Comparison of ENCODE assay signal across 14 cellular contexts in genomic region chr17:57454729-57455062, GRCh38.
A peak's percentile ranks its signal among the peaks of the same experiment; 100 is the strongest.
DNase-seq lines count a peak whose midpoint lies in the region; ATAC-seq and TF ChIP-seq lines count a peak whose summit lies in the region.
"Had no signal": no experiment of that assay in that cellular context is flagged by ENCODE, and none has a peak within 500 bp of the region (broad histone marks: within the 10 kb centered on the region; RNA-seq: fewer than 3 reads in every experiment).

No MANE protein-coding gene starts in this region.

- no peak for TF ChIP-seq CTCF in activated CD8-positive, alpha-beta T cell treated with anti-CD3 and anti-CD28 coated beads for 36 hours (IDR thresholded peaks at IDR 0.05)

- H3K36me3 Mint-ChIP-seq in activated naive CD4-positive, alpha-beta T cell treated with anti-CD3 and anti-CD28 coated beads for 36 hours (ENCODE audit: low read depth), result no peaks in the 10 kb centered on the region
- peaks cover 18% of the 10 kb centered on the region for H3K36me3 Mint-ChIP-seq in activated CD8-positive, alpha-beta T cell treated with anti-CD3 and anti-CD28 coated beads for 36 hours (ENCODE audit: low read depth)

- DNase-seq in activated naive CD4-positive, alpha-beta T cell treated with anti-CD3 and anti-CD28 coated beads for 36 hours, result no peak
- no peak for DNase-seq in activated naive CD4-positive, alpha-beta T cell treated with Interleukin-2 at 50 U/mL for 16 hours
- DNase-seq in activated CD8-positive, alpha-beta T cell treated with anti-CD3 and anti-CD28 coated beads for 36 hours, result no peak
- no peak for DNase-seq in stimulated activated naive CD8-positive, alpha-beta T cell treated with anti-CD3 and anti-CD28 coated beads, Interleukin-15, amount 100 ng/mL, for 72 hours
- DNase-seq in NCI-H345 treated with DMSO at 0.1 percent for 48 hours (lab: John Stamatoyannopoulos, UW; ENCODE audit: unreplicated experiment), result no peak
- DNase-seq in NAMALWA (ENCODE audit: low spot score), result no peak
- DNase-seq in HCEC 1CT, result no peak
- DNase-seq: DMS53; left colon; NCI-H2171 treated with DMSO at 0.1 percent for 48 hours; PC-9; stimulated activated CD4-positive, alpha-beta T cell treated with anti-CD3 and anti-CD28 coated beads, Interleukin-12 subunit alpha, Interleukin-12 subunit beta, amount 100 ng/mL, for 4 hours had no signal

- no peaks in the 10 kb centered on the region for H3K9me3 Mint-ChIP-seq in activated naive CD4-positive, alpha-beta T cell treated with anti-CD3 and anti-CD28 coated beads for 36 hours
- H3K9me3 Mint-ChIP-seq in activated CD8-positive, alpha-beta T cell treated with anti-CD3 and anti-CD28 coated beads for 36 hours, result no peaks in the 10 kb centered on the region
- no peaks in the 10 kb centered on the region for H3K9me3 Mint-ChIP-seq in stimulated activated naive CD8-positive, alpha-beta T cell treated with anti-CD3 and anti-CD28 coated beads, Interleukin-15, amount 100 ng/mL, for 72 hours

- intact Hi-C loops in activated naive CD4-positive, alpha-beta T cell treated with anti-CD3 and anti-CD28 coated beads for 36 hours (cut with micrococcal nuclease), result no loop called here
- intact Hi-C loops in activated CD8-positive, alpha-beta T cell treated with anti-CD3 and anti-CD28 coated beads for 36 hours (cut with micrococcal nuclease), result loop anchor here (5.0 kb wide), 1 partner anchor 148 kb away; no protein-coding TSS in a partner anchor

- H3K4me1 Mint-ChIP-seq in activated naive CD4-positive, alpha-beta T cell treated with anti-CD3 and anti-CD28 coated beads for 36 hours (ENCODE audit: low read depth), result peaks cover 62% of the 10 kb centered on the region
- H3K4me1 Mint-ChIP-seq in activated CD8-positive, alpha-beta T cell treated with anti-CD3 and anti-CD28 coated beads for 36 hours (ENCODE audit: low read depth), result peaks cover 64% of the 10 kb centered on the region
- H3K4me1 Mint-ChIP-seq in stimulated activated naive CD8-positive, alpha-beta T cell treated with anti-CD3 and anti-CD28 coated beads, Interleukin-15, amount 100 ng/mL, for 72 hours, result peaks cover 86% of the 10 kb centered on the region

- POLR2A ChIA-PET in activated CD8-positive, alpha-beta T cell treated with anti-CD3 and anti-CD28 coated beads for 36 hours (lab: Charles Lee), result interaction anchor here (1.3 to 2.7 kb wide), 3 partner anchors 8 to 14 kb away, joined by 6 to 24 read pairs (median 11); no protein-coding TSS in a partner anchor

- peak overlapping the region; percentile 62 for H3K27ac ChIP-seq in layer of hippocampus (ENCODE audit: low read depth, low read length)
- H3K27ac ChIP-seq: neutrophil, PC-9 had no signal

- no peak overlapping the region for H3K4me3 Mint-ChIP-seq in activated naive CD4-positive, alpha-beta T cell treated with anti-CD3 and anti-CD28 coated beads for 36 hours
- peak overlapping the region; percentile 57 for H3K4me3 Mint-ChIP-seq in activated CD8-positive, alpha-beta T cell treated with anti-CD3 and anti-CD28 coated beads for 36 hours
- H3K4me3 Mint-ChIP-seq in stimulated activated naive CD8-positive, alpha-beta T cell treated with anti-CD3 and anti-CD28 coated beads, Interleukin-15, amount 100 ng/mL, for 72 hours, result peak overlapping the region; percentile 64 to 70

- peak overlapping the region; percentile 15 for H3K27ac Mint-ChIP-seq in activated naive CD4-positive, alpha-beta T cell treated with anti-CD3 and anti-CD28 coated beads for 36 hours
- H3K27ac Mint-ChIP-seq in activated CD8-positive, alpha-beta T cell treated with anti-CD3 and anti-CD28 coated beads for 36 hours, result peak overlapping the region; percentile 94
- peak overlapping the region; percentile 98 to 99 for H3K27ac Mint-ChIP-seq in stimulated activated naive CD8-positive, alpha-beta T cell treated with anti-CD3 and anti-CD28 coated beads, Interleukin-15, amount 100 ng/mL, for 72 hours

- H3K27me3 ChIP-seq in layer of hippocampus (ENCODE audit: control insufficient read depth, insufficient read depth, low read length), result no peaks in the 10 kb centered on the region
- H3K27me3 ChIP-seq: neutrophil had no signal

- no peaks in the 10 kb centered on the region for H3K27me3 Mint-ChIP-seq in activated naive CD4-positive, alpha-beta T cell treated with anti-CD3 and anti-CD28 coated beads for 36 hours (ENCODE audit: low read depth)
- no peaks in the 10 kb centered on the region for H3K27me3 Mint-ChIP-seq in activated CD8-positive, alpha-beta T cell treated with anti-CD3 and anti-CD28 coated beads for 36 hours
- no peaks in the 10 kb centered on the region for H3K27me3 Mint-ChIP-seq in stimulated activated naive CD8-positive, alpha-beta T cell treated with anti-CD3 and anti-CD28 coated beads, Interleukin-15, amount 100 ng/mL, for 72 hours

- CTCF ChIA-PET in activated naive CD4-positive, alpha-beta T cell treated with anti-CD3 and anti-CD28 coated beads for 36 hours (lab: Charles Lee), result interaction anchor here (0.7 to 2.1 kb wide), 2 partner anchors 14 to 211 kb away, joined by 3 to 6 read pairs; no protein-coding TSS in a partner anchor
- CTCF ChIA-PET in activated CD8-positive, alpha-beta T cell treated with anti-CD3 and anti-CD28 coated beads for 36 hours (lab: Charles Lee), result interaction anchor here (0.8 to 2.3 kb wide), 11 partner anchors 8 to 217 kb away, joined by 3 to 17 read pairs (median 3); no protein-coding TSS in a partner anchor

- no peak for ATAC-seq in activated CD8-positive, alpha-beta T cell treated with anti-CD3 and anti-CD28 coated beads for 36 hours
- ATAC-seq in stimulated activated naive CD8-positive, alpha-beta T cell treated with anti-CD3 and anti-CD28 coated beads, Interleukin-15, amount 100 ng/mL, for 72 hours, result no peak

Comparison
In these comparisons a context has a peak if more than half of its experiments do, and no peak if none do; other contexts are left out.
1. H3K27ac Mint-ChIP-seq: peak in every context shown above with its lines; median percentile 98 in stimulated activated naive CD8-positive, alpha-beta T cell treated with anti-CD3 and anti-CD28 coated beads, Interleukin-15, amount 100 ng/mL, for 72 hours; 94 in activated CD8-positive, alpha-beta T cell treated with anti-CD3 and anti-CD28 coated beads for 36 hours; 15 in activated naive CD4-positive, alpha-beta T cell treated with anti-CD3 and anti-CD28 coated beads for 36 hours.